21 cellular contexts compared by ENCODE assay signal in the genomic region with DNA sequence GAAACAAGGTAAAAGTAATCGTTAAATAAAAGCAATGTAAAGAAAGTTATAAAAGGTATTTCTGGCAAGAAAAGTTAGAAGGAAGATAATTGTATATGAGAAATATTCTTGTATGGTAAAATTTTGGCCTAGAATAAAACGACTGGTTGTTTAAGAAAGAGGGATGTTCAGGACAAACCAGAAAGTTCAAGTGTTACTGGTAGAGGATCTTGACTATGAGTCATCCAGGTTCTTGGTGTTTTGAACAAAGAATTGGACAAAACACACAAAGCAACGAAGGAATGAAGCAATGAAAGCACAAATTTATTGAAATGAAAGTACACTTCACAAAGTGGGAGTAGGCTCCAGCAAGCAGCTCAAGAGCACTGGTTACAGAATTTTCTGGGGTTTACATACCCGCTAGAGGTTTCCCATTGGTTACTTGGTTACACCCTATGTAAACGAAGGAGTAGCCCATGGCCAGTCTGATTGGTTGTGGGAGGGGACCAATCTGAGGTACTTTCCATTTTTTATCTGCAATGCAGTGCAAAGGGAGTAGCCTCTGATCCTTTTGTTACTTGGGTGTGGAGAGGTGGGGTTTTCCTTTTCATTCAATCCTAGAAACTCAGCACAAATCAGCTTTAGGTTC. TPM values are rescaled to one million over a fixed set of nuclear protein-coding genes. Genes with fewer than 3 reads are reported as not detected.
A peak's percentile ranks its signal among the peaks of the same experiment; 100 is the strongest.
DNase-seq lines count a peak whose midpoint lies in the region; TF ChIP-seq lines count a peak whose summit lies in the region.
"Had no signal": no experiment of that assay in that cellular context is flagged by ENCODE, and none has a peak within 500 bp of the region (broad histone marks: within the 10 kb centered on the region; RNA-seq: fewer than 3 reads in every experiment).

No MANE protein-coding gene starts in this region.

- H3K9me3 ChIP-seq in mammary epithelial cell (replicated peaks; ENCODE audit: insufficient read depth, low read length) (peaks cover 4% of the 10 kb centered on the region), breast epithelium (no peaks in the 10 kb centered on the region)

- POLR2A ChIA-PET in MCF 10A (lab: Yijun Ruan, JAX) = no interaction called here

- TF ChIP-seq CTCF in MCF 10A (IDR thresholded peaks at IDR 0.05; ENCODE audit: unreplicated experiment) (no peak), mammary epithelial cell (conservative IDR thresholded peaks at IDR 0.05 in 1 of 2, IDR thresholded peaks at IDR 0.05 in 1 of 2; ENCODE audit: extremely low read depth in 1 of 2, insufficient read depth in 1 of 2, low read depth in 1 of 2, low read length in 2 of 2) (no peak), breast epithelium (IDR thresholded peaks at IDR 0.05) (no peak), brain microvascular endothelial cell (IDR thresholded peaks at IDR 0.05; ENCODE audit: low read depth, low read length, missing control alignments) (no peak)

- no peak overlapping the region for H3K4me3 Mint-ChIP-seq in MCF 10A (ENCODE audit: unreplicated experiment)
- H3K4me3 Mint-ChIP-seq: CD8-positive, alpha-beta T cell had no signal

- 77% methylated on average over 5 of the region's 5 CpGs for WGBS in mammary epithelial cell (ENCODE audit: low coverage, missing lambda C conversion rate)

- TF ChIP-seq POLR2A in breast epithelium (IDR thresholded peaks at IDR 0.05) = no peak

- no peak overlapping the region for H3K4me3 ChIP-seq in mammary epithelial cell (replicated peaks in 1 of 3; ENCODE audit: insufficient read depth in 1 of 3, low read depth in 2 of 3, low read length in 3 of 3)
- H3K4me3 ChIP-seq in breast epithelium = no peak overlapping the region
- no peak overlapping the region for H3K4me3 ChIP-seq in brain microvascular endothelial cell (ENCODE audit: low read depth, low read length)
- H3K4me3 ChIP-seq: BLaER1 treated with 17β-estradiol and CSF1 and Interleukin-3, amounts not matched to agents 10 nM and 100 nM; MG63 had no signal

- H3K4me1 ChIP-seq in mammary epithelial cell (ENCODE audit: insufficient read depth, low read length) (no peaks in the 10 kb centered on the region), breast epithelium (no peaks in the 10 kb centered on the region)
- H3K4me1 ChIP-seq: BLaER1 treated with 17β-estradiol and CSF1 and Interleukin-3, amounts not matched to agents 10 nM and 100 nM had no signal

- H2AFZ ChIP-seq in mammary epithelial cell (ENCODE audit: low read depth, low read length) = no peak overlapping the region

- no peaks in the 10 kb centered on the region for H3K4me1 Mint-ChIP-seq in MCF 10A (ENCODE audit: insufficient read depth, unreplicated experiment)

- dilution Hi-C loops in mammary epithelial cell (cut with HindIII; ENCODE audit: low sequenced_read_pairs) = no loop called here

- intact Hi-C loops in MCF 10A (cut with micrococcal nuclease) (no loop called here), mammary epithelial cell (cut with micrococcal nuclease) (no loop called here), breast epithelium (cut with DNase I; ENCODE audit: low total_unique reads) (no loop called here)

- no peak for DNase-seq in MCF 10A (ENCODE audit: unreplicated experiment)
- no peak for DNase-seq in mammary epithelial cell
- DNase-seq in breast epithelium (ENCODE audit: low spot score in 2 of 2) = no peak
- DNase-seq in iris pigment epithelial cell (ENCODE audit: low read depth) = peak; percentile 23
- no peak for DNase-seq in brain microvascular endothelial cell
- no peak for DNase-seq in activated CD8-positive, alpha-beta memory T cell treated with anti-CD3 and anti-CD28 coated beads, Interleukin-2, amount 50 U/mL, for 48 hours
- no peak for DNase-seq in caudate nucleus (lab: John Stamatoyannopoulos, UW)
- no peak for DNase-seq in SIG-M5 treated with dmso at 0.1 percent for 504 hours (lab: John Stamatoyannopoulos, UW; ENCODE audit: unreplicated experiment)
- DNase-seq: CD8-positive, alpha-beta T cell; DND-41; IMR-90; Karpas-422; MG63; NCI-H1105; NCI-H2081; NCI-H510A; NCI-H82; OCI-M1; RPMI8226; SHP77 treated with DMSO at 0.1 percent for 48 hours had no signal

- no peaks in the 10 kb centered on the region for H3K36me3 ChIP-seq in mammary epithelial cell (ENCODE audit: insufficient read depth, low read length)
- H3K36me3 ChIP-seq in breast epithelium = no peaks in the 10 kb centered on the region
- no peaks in the 10 kb centered on the region for H3K36me3 ChIP-seq in brain microvascular endothelial cell (replicated peaks)

- H4K20me1 ChIP-seq in mammary epithelial cell (ENCODE audit: insufficient read depth, low read length) = no peaks in the 10 kb centered on the region
- H4K20me1 ChIP-seq: BLaER1 treated with 17β-estradiol and CSF1 and Interleukin-3, amounts not matched to agents 10 nM and 100 nM had no signal

- H3K9me3 Mint-ChIP-seq in MCF 10A (ENCODE audit: unreplicated experiment) = peaks cover 20% of the 10 kb centered on the region

- H3K36me3 Mint-ChIP-seq in MCF 10A (ENCODE audit: insufficient read depth, unreplicated experiment) = peaks cover 60% of the 10 kb centered on the region

- no TSS peak for BruUV-seq in MCF 10A (replicated peaks; lab: Mats Ljungman, UMichigan)
- BruUV-seq in mammary epithelial cell (replicated peaks; lab: Mats Ljungman, UMichigan) = no TSS peak

- in situ Hi-C loops in mammary epithelial cell (cut with MboI; ENCODE audit: low sequenced_read_pairs in 2 of 2) = no loop called here
- in situ Hi-C loops in brain microvascular endothelial cell (cut with HindIII; ENCODE audit: low pct_ligation_motif_present, low sequenced_read_pairs) = no loop called here

- H3K79me2 ChIP-seq in mammary epithelial cell (ENCODE audit: insufficient read depth, low read length) = no peaks in the 10 kb centered on the region

- peak overlapping the region; percentile 10 for H3K27ac Mint-ChIP-seq in MCF 10A (ENCODE audit: low read depth, unreplicated experiment)
- H3K27ac Mint-ChIP-seq: CD8-positive, alpha-beta T cell had no signal

- H3K9ac ChIP-seq in mammary epithelial cell (ENCODE audit: insufficient read depth, low read length) = no peak overlapping the region
- H3K9ac ChIP-seq: BLaER1 treated with 17β-estradiol and CSF1 and Interleukin-3, amounts not matched to agents 10 nM and 100 nM had no signal

- CTCF ChIA-PET in MCF 10A (lab: Yijun Ruan, JAX) (interaction anchor here (2.3 to 10.0 kb wide), 2 partner anchors 9 to 17 kb away, joined by 6 to 77 read pairs; no protein-coding TSS in a partner anchor), mammary epithelial cell (lab: Charles Lee; ENCODE audit: low non-redundant PET) (no interaction called here)

- no peak overlapping the region for H3K4me2 ChIP-seq in mammary epithelial cell (ENCODE audit: insufficient read depth, low read depth, low read length)
- H3K4me2 ChIP-seq: BLaER1 treated with 17β-estradiol and CSF1 and Interleukin-3, amounts not matched to agents 10 nM and 100 nM had no signal

- H3K27me3 Mint-ChIP-seq in MCF 10A (ENCODE audit: insufficient read depth, unreplicated experiment) = no peaks in the 10 kb centered on the region

- H3K27ac ChIP-seq in mammary epithelial cell (ENCODE audit: insufficient read depth, low read depth, low read length) (no peak overlapping the region), breast epithelium (peak overlapping the region; percentile 37 to 61), brain microvascular endothelial cell (no peak overlapping the region), caudate nucleus (ENCODE audit: low read depth, low read length) (no peak overlapping the region)
- H3K27ac ChIP-seq: BLaER1 treated with 17β-estradiol and CSF1 and Interleukin-3, amounts not matched to agents 10 nM and 100 nM had no signal

- H3K27me3 ChIP-seq in mammary epithelial cell (ENCODE audit: insufficient read depth, low read length) = no peaks in the 10 kb centered on the region
- H3K27me3 ChIP-seq in breast epithelium = no peaks in the 10 kb centered on the region
- H3K27me3 ChIP-seq in brain microvascular endothelial cell (replicated peaks) = no peaks in the 10 kb centered on the region
- H3K27me3 ChIP-seq: BLaER1 treated with 17β-estradiol and CSF1 and Interleukin-3, amounts not matched to agents 10 nM and 100 nM; MG63 had no signal

RNA-seq across cellular contexts. Expression of a gene that starts 22.4 kb away (rescaled TPM):
- 325 and 386 TPM in 2 replicates for total RNA-seq in MCF 10A (2022)
- 100 to 1,000 TPM; 419 to 470 TPM for total RNA-seq in mammary epithelial cell
- polyA plus RNA-seq in mammary epithelial cell = 609 TPM
- polyA minus RNA-seq in mammary epithelial cell = 1,008 TPM
- total RNA-seq in breast epithelium = 10 to 100 TPM; 50.9 to 66.9 (median 56.8) TPM

Comparison
In these comparisons a context has a peak if more than half of its experiments do, and no peak if none do; other contexts are left out.
1. H3K27ac ChIP-seq: peak in breast epithelium (2 of 2); none in mammary epithelial cell (single experiment), brain microvascular endothelial cell (single experiment) and caudate nucleus (single experiment).